22 cellular contexts compared by ENCODE assay signal in genomic region chr12:28814246-28814645, GRCh38.
"Had no signal": no experiment of that assay in that cellular context is flagged by ENCODE, and none has a peak within 500 bp of the region (broad histone marks: within the 10 kb centered on the region; RNA-seq: fewer than 3 reads in every experiment).

No MANE protein-coding gene starts in this region.

- H3K36me3 ChIP-seq: colonic mucosa, heart left ventricle, lower lobe of right lung, neural progenitor cell, ovary, right atrium auricular region, sigmoid colon, suprapubic skin, thyroid gland, upper lobe of left lung, uterus had no signal

- H3K4me3 Mint-ChIP-seq: natural killer cell treated with Interleukin-12 subunit alpha and Interleukin-12 subunit beta and Interleukin-15 and Interleukin-18, amount 100 ng/mL, for 72 hours; neural progenitor cell had no signal

- ATAC-seq: heart left ventricle; left lobe of liver; lower lobe of right lung; natural killer cell treated with Interleukin-12 subunit alpha and Interleukin-12 subunit beta and Interleukin-15 and Interleukin-18, amount 100 ng/mL, for 72 hours had no signal

- H3K4me3 ChIP-seq: colonic mucosa, heart left ventricle, lower lobe of right lung, neural progenitor cell, ovary, right atrium auricular region, sigmoid colon, skin epidermis, suprapubic skin, thyroid gland, upper lobe of left lung, uterus had no signal

- H3K4me1 Mint-ChIP-seq: neural progenitor cell had no signal

- H3K36me3 Mint-ChIP-seq: natural killer cell treated with Interleukin-12 subunit alpha and Interleukin-12 subunit beta and Interleukin-15 and Interleukin-18, amount 100 ng/mL, for 72 hours; neural progenitor cell had no signal

- H3K9ac ChIP-seq: neural progenitor cell had no signal

- H3K4me1 ChIP-seq: colonic mucosa, heart left ventricle, lower lobe of right lung, neural progenitor cell, right atrium auricular region, sigmoid colon, suprapubic skin, thyroid gland, upper lobe of left lung, uterus had no signal

- H3K4me2 ChIP-seq: neural progenitor cell had no signal

- H3K27me3 ChIP-seq: colonic mucosa, heart left ventricle, neural progenitor cell, ovary, right atrium auricular region, sigmoid colon, suprapubic skin, thyroid gland, upper lobe of left lung, uterus had no signal

- H3K27ac Mint-ChIP-seq: natural killer cell treated with Interleukin-12 subunit alpha and Interleukin-12 subunit beta and Interleukin-15 and Interleukin-18, amount 100 ng/mL, for 72 hours; neural progenitor cell had no signal

- H2AFZ ChIP-seq: neural progenitor cell had no signal

- H3K9me3 ChIP-seq: colonic mucosa, heart left ventricle, lower lobe of right lung, right atrium auricular region, sigmoid colon, suprapubic skin, thyroid gland, upper lobe of left lung, uterus had no signal

- H3K27me3 Mint-ChIP-seq: natural killer cell treated with Interleukin-12 subunit alpha and Interleukin-12 subunit beta and Interleukin-15 and Interleukin-18, amount 100 ng/mL, for 72 hours had no signal

- H3K27ac ChIP-seq: colonic mucosa, heart left ventricle, lower lobe of right lung, neural progenitor cell, ovary, right atrium auricular region, sigmoid colon, skin epidermis, suprapubic skin, thyroid gland, upper lobe of left lung, uterus had no signal

- DNase-seq: colonic mucosa; dermis blood vessel endothelial cell; heart left ventricle; hippocampal formation; kidney glomerular epithelial cell; lower lobe of right lung; mesenchymal stem cell; midbrain; nucleus accumbens; ovary; sigmoid colon; stimulated activated CD4-positive, alpha-beta T cell treated with anti-CD3 and anti-CD28 coated beads, Interleukin-12 subunit alpha, Interleukin-12 subunit beta, amount 100 ng/mL, for 4 hours; stimulated activated naive CD4-positive, alpha-beta T cell treated with Interleukin-2 at 50 U/mL for 16 hours; thyroid gland; upper lobe of left lung; uterus had no signal
